In genomic region chr4:118268780-118269179, GRCh38 we compare ENCODE assay signal across 2 cellular contexts.
TF ChIP-seq lines count a peak whose summit lies in the region.

No MANE protein-coding gene starts in this region.

TF ChIP-seq in HCT116, 20 proteins besides CTCF, POLR2A, EP300 and RAD21 (continued from another document):
- TF ChIP-seq ZBTB33 (IDR thresholded peaks at IDR 0.05; ENCODE audit: extremely low read depth, insufficient replicate concordance, low read length): no peak
- no peak for TF ChIP-seq ATF3 (IDR thresholded peaks at IDR 0.05)
- no peak for TF ChIP-seq EGR1 (IDR thresholded peaks at IDR 0.05; ENCODE audit: low read depth)
- TF ChIP-seq, protein P1, sequence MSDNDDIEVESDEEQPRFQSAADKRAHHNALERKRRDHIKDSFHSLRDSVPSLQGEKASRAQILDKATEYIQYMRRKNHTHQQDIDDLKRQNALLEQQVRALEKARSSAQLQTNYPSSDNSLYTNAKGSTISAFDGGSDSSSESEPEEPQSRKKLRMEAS (IDR thresholded peaks at IDR 0.05): no peak
- no peak for TF ChIP-seq SP1 (IDR thresholded peaks at IDR 0.05; ENCODE audit: low read depth)
- no peak for TF ChIP-seq FOSL1 (IDR thresholded peaks at IDR 0.05; ENCODE audit: low read depth)
- TF ChIP-seq YY1 (IDR thresholded peaks at IDR 0.05; ENCODE audit: extremely low read depth, insufficient replicate concordance, low read depth, low read length): no peak
- TF ChIP-seq CEBPB (IDR thresholded peaks at IDR 0.05; ENCODE audit: low read depth): no peak
- TF ChIP-seq POLR2AphosphoS5 (IDR thresholded peaks at IDR 0.05; ENCODE audit: low read depth, low read length): no peak

TF ChIP-seq in GM12878, 131 proteins besides CTCF, POLR2A, EP300 and RAD21 (continued from another document):
- TF ChIP-seq E2F4 (IDR thresholded peaks at IDR 0.05; ENCODE audit: low read depth, low read length) (no peak), EZH2 (IDR thresholded peaks at IDR 0.05; ENCODE audit: borderline replicate concordance, control insufficient read depth, low read depth, low read length) (no peak)
